ENCODE assay signal across 1 cellular context in the genomic region with DNA sequence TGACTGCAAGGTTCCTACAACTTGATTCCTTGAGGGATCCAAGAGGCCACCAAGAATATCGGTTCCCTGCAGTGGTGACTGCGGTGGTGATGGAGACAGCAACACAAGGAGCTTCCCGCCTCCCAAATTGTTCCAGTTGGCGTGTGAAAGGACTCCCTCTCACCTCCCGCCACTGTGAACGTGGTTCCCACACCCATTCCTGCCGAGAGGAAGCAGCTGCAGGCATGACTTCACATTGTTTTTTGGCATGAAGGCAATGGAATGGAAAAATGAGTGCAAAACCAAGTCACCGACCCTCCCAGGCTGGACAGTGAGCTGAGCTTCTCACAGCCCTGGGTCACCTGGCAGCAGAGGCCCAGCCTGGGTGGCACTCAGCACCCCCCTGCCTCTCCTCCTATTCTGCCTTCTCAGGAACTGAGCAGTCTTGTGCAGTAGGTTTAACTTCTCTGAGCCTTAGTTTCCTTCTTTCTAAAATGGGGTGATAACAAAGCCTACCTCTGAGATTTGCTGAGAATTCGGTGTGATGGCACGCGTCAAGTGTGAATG.
TF ChIP-seq lines count a peak whose summit lies in the region.

No MANE protein-coding gene starts in this region.

TF ChIP-seq in H1, 55 proteins besides CTCF, POLR2A, EP300 and RAD21 (continued from another document):
- TF ChIP-seq JUND (IDR thresholded peaks at IDR 0.05; ENCODE audit: low read length) = no peak
- no peak for TF ChIP-seq BCL11A (IDR thresholded peaks at IDR 0.05; ENCODE audit: low read depth in 2 of 2, low read length in 2 of 2)
- TF ChIP-seq KDM4A (IDR thresholded peaks at IDR 0.05; ENCODE audit: low read depth, low read length, severe bottlenecking) = no peak
- TF ChIP-seq, protein P1, sequence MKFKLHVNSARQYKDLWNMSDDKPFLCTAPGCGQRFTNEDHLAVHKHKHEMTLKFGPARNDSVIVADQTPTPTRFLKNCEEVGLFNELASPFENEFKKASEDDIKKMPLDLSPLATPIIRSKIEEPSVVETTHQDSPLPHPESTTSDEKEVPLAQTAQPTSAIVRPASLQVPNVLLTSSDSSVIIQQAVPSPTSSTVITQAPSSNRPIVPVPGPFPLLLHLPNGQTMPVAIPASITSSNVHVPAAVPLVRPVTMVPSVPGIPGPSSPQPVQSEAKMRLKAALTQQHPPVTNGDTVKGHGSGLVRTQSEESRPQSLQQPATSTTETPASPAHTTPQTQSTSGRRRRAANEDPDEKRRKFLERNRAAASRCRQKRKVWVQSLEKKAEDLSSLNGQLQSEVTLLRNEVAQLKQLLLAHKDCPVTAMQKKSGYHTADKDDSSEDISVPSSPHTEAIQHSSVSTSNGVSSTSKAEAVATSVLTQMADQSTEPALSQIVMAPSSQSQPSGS (IDR thresholded peaks at IDR 0.05; ENCODE audit: low read length) = no peak
- no peak for TF ChIP-seq TCF12 (IDR thresholded peaks at IDR 0.05; ENCODE audit: low read depth, low read length)
- TF ChIP-seq SP2 (IDR thresholded peaks at IDR 0.05; ENCODE audit: low read length) = no peak
- TF ChIP-seq BRCA1 (IDR thresholded peaks at IDR 0.05; ENCODE audit: low read depth, low read length) = no peak
- TF ChIP-seq CBX5 (IDR thresholded peaks at IDR 0.05; ENCODE audit: low read depth, low read length) = no peak
- TF ChIP-seq TBP (IDR thresholded peaks at IDR 0.05; ENCODE audit: low read depth, low read length) = no peak
- no peak for TF ChIP-seq CHD2 (IDR thresholded peaks at IDR 0.05; ENCODE audit: low read length)
- no peak for TF ChIP-seq POU5F1 (IDR thresholded peaks at IDR 0.05; ENCODE audit: low read depth, low read length)
